ENCODE assay signal across 1 cellular context in the genomic region with DNA sequence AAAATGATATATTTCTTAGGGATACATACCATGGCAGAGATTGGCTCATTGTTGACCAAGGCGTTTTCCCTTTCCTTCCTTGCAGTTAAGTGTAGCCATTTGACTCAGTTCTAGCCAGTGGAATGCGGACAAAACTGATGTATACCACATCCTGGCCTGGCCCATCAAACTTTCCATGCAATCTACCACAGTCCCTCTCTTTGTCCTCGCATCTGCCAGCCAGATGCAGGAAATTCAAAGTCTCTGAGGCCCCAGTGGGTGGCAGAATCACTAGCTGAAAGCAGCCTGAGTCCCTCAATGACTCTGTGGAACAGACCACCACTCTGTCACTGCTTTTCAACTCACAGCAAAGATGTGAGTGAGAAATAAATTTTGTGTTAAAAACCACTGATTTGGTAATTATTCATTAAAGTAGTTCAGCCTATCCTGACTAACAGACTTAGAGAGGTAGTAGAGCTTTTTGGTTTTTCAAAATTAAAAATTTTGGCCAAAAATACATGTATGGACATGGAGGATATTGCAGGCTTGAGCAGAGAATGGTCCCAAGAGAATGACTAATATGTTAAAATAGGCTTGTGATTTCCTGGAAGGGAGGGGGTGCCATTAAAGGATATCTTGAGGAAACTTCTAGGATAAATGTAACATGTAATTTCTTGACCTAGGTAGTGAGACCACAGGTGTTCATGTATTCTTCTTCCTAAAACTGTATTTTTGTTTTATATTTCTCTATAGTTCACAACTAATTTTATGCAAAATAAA.
TF ChIP-seq lines count a peak whose summit lies in the region.

No MANE protein-coding gene starts in this region.

TF ChIP-seq in K562, 482 proteins besides CTCF, POLR2A, EP300 and RAD21 (continued from another document):
- no peak for TF ChIP-seq ZNF561 (CRISPR knock-in tag; conservative IDR thresholded peaks at IDR 0.05)
- no peak for TF ChIP-seq CHD4 (IDR thresholded peaks at IDR 0.05; ENCODE audit: insufficient read depth, insufficient replicate concordance, low read depth, low read length, poor library complexity, severe bottlenecking)
- TF ChIP-seq, protein P1, sequence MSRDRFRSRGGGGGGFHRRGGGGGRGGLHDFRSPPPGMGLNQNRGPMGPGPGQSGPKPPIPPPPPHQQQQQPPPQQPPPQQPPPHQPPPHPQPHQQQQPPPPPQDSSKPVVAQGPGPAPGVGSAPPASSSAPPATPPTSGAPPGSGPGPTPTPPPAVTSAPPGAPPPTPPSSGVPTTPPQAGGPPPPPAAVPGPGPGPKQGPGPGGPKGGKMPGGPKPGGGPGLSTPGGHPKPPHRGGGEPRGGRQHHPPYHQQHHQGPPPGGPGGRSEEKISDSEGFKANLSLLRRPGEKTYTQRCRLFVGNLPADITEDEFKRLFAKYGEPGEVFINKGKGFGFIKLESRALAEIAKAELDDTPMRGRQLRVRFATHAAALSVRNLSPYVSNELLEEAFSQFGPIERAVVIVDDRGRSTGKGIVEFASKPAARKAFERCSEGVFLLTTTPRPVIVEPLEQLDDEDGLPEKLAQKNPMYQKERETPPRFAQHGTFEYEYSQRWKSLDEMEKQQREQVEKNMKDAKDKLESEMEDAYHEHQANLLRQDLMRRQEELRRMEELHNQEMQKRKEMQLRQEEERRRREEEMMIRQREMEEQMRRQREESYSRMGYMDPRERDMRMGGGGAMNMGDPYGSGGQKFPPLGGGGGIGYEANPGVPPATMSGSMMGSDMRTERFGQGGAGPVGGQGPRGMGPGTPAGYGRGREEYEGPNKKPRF (IDR thresholded peaks at IDR 0.05; ENCODE audit: low read depth, low read length), result no peak
- no peak for TF ChIP-seq PRPF4 (IDR thresholded peaks at IDR 0.05; ENCODE audit: insufficient read depth, low read depth, low read length, poor library complexity, severe bottlenecking)
- no peak for TF ChIP-seq ZFP30 (CRISPR knock-in tag; IDR thresholded peaks at IDR 0.05; ENCODE audit: borderline replicate concordance)
- TF ChIP-seq TCFL5 (CRISPR knock-in tag; conservative IDR thresholded peaks at IDR 0.05), result no peak
- TF ChIP-seq XRCC3 (IDR thresholded peaks at IDR 0.05), result no peak
- TF ChIP-seq, protein P2, sequence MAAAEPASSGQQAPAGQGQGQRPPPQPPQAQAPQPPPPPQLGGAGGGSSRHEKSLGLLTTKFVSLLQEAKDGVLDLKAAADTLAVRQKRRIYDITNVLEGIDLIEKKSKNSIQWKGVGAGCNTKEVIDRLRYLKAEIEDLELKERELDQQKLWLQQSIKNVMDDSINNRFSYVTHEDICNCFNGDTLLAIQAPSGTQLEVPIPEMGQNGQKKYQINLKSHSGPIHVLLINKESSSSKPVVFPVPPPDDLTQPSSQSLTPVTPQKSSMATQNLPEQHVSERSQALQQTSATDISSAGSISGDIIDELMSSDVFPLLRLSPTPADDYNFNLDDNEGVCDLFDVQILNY (CRISPR knock-in tag; IDR thresholded peaks at IDR 0.05), result no peak
